Comparison of ENCODE assay signal across 33 cellular contexts in the genomic region with DNA sequence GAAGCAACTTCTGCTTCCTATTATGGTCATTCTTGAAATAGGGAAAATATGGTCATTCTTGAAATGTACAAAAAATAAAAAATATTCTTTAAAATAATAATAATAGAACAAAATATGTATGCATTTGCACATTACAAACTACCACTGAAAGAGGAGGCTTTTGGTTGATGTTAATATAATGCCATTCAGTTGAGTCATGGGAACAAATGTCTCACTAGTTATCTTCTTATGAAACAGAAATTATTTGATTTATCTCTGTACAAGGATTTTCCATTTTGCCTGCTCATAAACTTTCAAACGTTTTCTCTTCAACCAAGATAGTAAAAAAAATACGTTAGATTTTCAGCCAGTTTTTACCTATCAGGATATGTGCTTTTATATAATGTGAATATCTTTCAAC.
"Had no signal": no experiment of that assay in that cellular context is flagged by ENCODE, and none has a peak within 500 bp of the region (broad histone marks: within the 10 kb centered on the region; RNA-seq: fewer than 3 reads in every experiment).

No MANE protein-coding gene starts in this region.

- H3K27ac Mint-ChIP-seq: naive thymus-derived CD8-positive, alpha-beta T cell; natural killer cell treated with Interleukin-12 subunit alpha and Interleukin-12 subunit beta and Interleukin-15 and Interleukin-18, amount 100 ng/mL, for 72 hours; nephron progenitor cell; progenitor cell of endocrine pancreas; stimulated activated memory B cell treated with anti-CD40 and anti-IgM and Interleukin-4, amounts not matched to agents 10 μg/mL and 1 μg/mL and 100 μg/mL, for 72 hours; stimulated activated naive CD8-positive, alpha-beta T cell treated with anti-CD3 and anti-CD28 coated beads, Interleukin-15, amount 100 ng/mL, for 72 hours; type B pancreatic cell had no signal

- H3K27me3 Mint-ChIP-seq: naive thymus-derived CD8-positive, alpha-beta T cell; natural killer cell treated with Interleukin-12 subunit alpha and Interleukin-12 subunit beta and Interleukin-15 and Interleukin-18, amount 100 ng/mL, for 72 hours; progenitor cell of endocrine pancreas; stimulated activated memory B cell treated with anti-CD40 and anti-IgM and Interleukin-4, amounts not matched to agents 10 μg/mL and 1 μg/mL and 100 μg/mL, for 72 hours; stimulated activated naive CD8-positive, alpha-beta T cell treated with anti-CD3 and anti-CD28 coated beads, Interleukin-15, amount 100 ng/mL, for 72 hours; type B pancreatic cell had no signal

- H3K4me1 Mint-ChIP-seq: naive thymus-derived CD8-positive, alpha-beta T cell; nephron progenitor cell; stimulated activated memory B cell treated with anti-CD40 and anti-IgM and Interleukin-4, amounts not matched to agents 10 μg/mL and 1 μg/mL and 100 μg/mL, for 72 hours; stimulated activated naive CD8-positive, alpha-beta T cell treated with anti-CD3 and anti-CD28 coated beads, Interleukin-15, amount 100 ng/mL, for 72 hours had no signal

- H3K4me3 ChIP-seq: ovary, psoas muscle, skin epidermis, smooth muscle cell, spleen, suprapubic skin, testis, tibial artery, transverse colon, upper lobe of right lung, uterus had no signal

- H3K4me1 ChIP-seq: parathyroid adenoma, psoas muscle, spleen, suprapubic skin, testis, tibial artery, transverse colon, upper lobe of right lung, uterus had no signal

- H3K36me3 Mint-ChIP-seq: naive thymus-derived CD8-positive, alpha-beta T cell; stimulated activated memory B cell treated with anti-CD40 and anti-IgM and Interleukin-4, amounts not matched to agents 10 μg/mL and 1 μg/mL and 100 μg/mL, for 72 hours; type B pancreatic cell had no signal

- DNase-seq: naive thymus-derived CD8-positive, alpha-beta T cell; nephron progenitor cell; nucleus accumbens; ovary; posterior cingulate gyrus; psoas muscle; right cardiac atrium; spleen; stimulated activated CD4-positive, alpha-beta T cell treated with anti-CD3 and anti-CD28 coated beads, Interleukin-12 subunit alpha, Interleukin-12 subunit beta, amount 100 ng/mL, for 4 hours; stimulated activated CD4-positive, alpha-beta T cell treated with anti-CD3 and anti-CD28 coated beads, Interleukin-1b, Interleukin-23, amount 100 ng/mL, for 48 hours; stimulated activated CD4-positive, alpha-beta T cell treated with anti-CD3 and anti-CD28 coated beads, Interleukin-4, amount 100 ng/mL, for 1 hour; stimulated activated CD4-positive, alpha-beta T cell treated with anti-CD3 and anti-CD28 coated beads, Interleukin-4, amount 100 ng/mL, for 4 hours; stimulated activated CD8-positive, alpha-beta memory T cell treated with anti-CD3 and anti-CD28 coated beads, Interleukin-4, amount 100 ng/mL, for 48 hours; stimulated activated naive CD4-positive, alpha-beta T cell; stimulated activated naive CD8-positive, alpha-beta T cell treated with anti-CD3 and anti-CD28 coated beads, Interleukin-15, amount 100 ng/mL, for 72 hours; stimulated activated naive CD8-positive, alpha-beta T cell treated with anti-CD3 and anti-CD28 coated beads, Interleukin-15, Interleukin-2, amounts not matched to agents 100 U/mL and 50 U/mL, for 24 hours; substantia nigra; testis; tibial artery; transverse colon; upper lobe of right lung; uterus had no signal

- H3K9me3 ChIP-seq: neutrophil, ovary, psoas muscle, testis, tibial artery, transverse colon, upper lobe of right lung, uterus had no signal

- H3K9me3 Mint-ChIP-seq: nephron progenitor cell, type B pancreatic cell had no signal

- H3K4me3 Mint-ChIP-seq: naive thymus-derived CD8-positive, alpha-beta T cell; natural killer cell treated with Interleukin-12 subunit alpha and Interleukin-12 subunit beta and Interleukin-15 and Interleukin-18, amount 100 ng/mL, for 72 hours; nephron progenitor cell; neural crest cell; stimulated activated memory B cell treated with anti-CD40 and anti-IgM and Interleukin-4, amounts not matched to agents 10 μg/mL and 1 μg/mL and 100 μg/mL, for 72 hours; stimulated activated naive CD8-positive, alpha-beta T cell treated with anti-CD3 and anti-CD28 coated beads, Interleukin-15, amount 100 ng/mL, for 72 hours; type B pancreatic cell had no signal

- ATAC-seq: naive thymus-derived CD8-positive, alpha-beta T cell; natural killer cell treated with Interleukin-12 subunit alpha and Interleukin-12 subunit beta and Interleukin-15 and Interleukin-18, amount 100 ng/mL, for 72 hours; psoas muscle; right cardiac atrium; sciatic nerve; stimulated activated memory B cell treated with anti-CD40 and anti-IgM and Interleukin-4, amounts not matched to agents 10 μg/mL and 1 μg/mL and 100 μg/mL, for 72 hours; stimulated activated naive CD8-positive, alpha-beta T cell treated with anti-CD3 and anti-CD28 coated beads, Interleukin-15, amount 100 ng/mL, for 72 hours; stimulated activated naive CD8-positive, alpha-beta T cell treated with anti-CD3 and anti-CD28 coated beads, Interleukin-15, Interleukin-2, amounts not matched to agents 100 U/mL and 50 U/mL, for 24 hours; upper lobe of right lung had no signal

- H3K36me3 ChIP-seq: neutrophil, ovary, spleen, suprapubic skin, tibial artery, transverse colon, upper lobe of right lung, uterus had no signal

- H3K27ac ChIP-seq: neutrophil, ovary, parathyroid adenoma, psoas muscle, skin epidermis, spleen, suprapubic skin, testis, tibial artery, transverse colon, upper lobe of right lung, uterus had no signal

- H3K27me3 ChIP-seq: neutrophil, ovary, spleen, suprapubic skin, testis, tibial artery, transverse colon, upper lobe of right lung, uterus had no signal
